ENCODE assay signal across 8 cellular contexts in genomic region chr1:44672956-44673674, GRCh38. TPM values are rescaled to one million over a fixed set of nuclear protein-coding genes. Genes with fewer than 3 reads are reported as not detected.
DNase-seq lines count a peak whose midpoint lies in the region; ATAC-seq, FAIRE-seq and TF ChIP-seq lines count a peak whose summit lies in the region.

No MANE protein-coding gene starts in this region.

- intact Hi-C loops in kidney (cut with DNase I), result no loop called here

- H3K4me1 Mint-ChIP-seq in activated naive CD8-positive, alpha-beta T cell (ENCODE audit: low read depth), result peaks cover 24% of the 10 kb centered on the region

- H3K4me3 Mint-ChIP-seq in activated naive CD8-positive, alpha-beta T cell, result peak overlapping the region; percentile 86

- H3K4me3 ChIP-seq in SK-N-SH (ENCODE audit: low read depth in 2 of 2, low read length in 1 of 2) (peak overlapping the region; percentile 68 to 77), kidney (ENCODE audit: low read length in 2 of 2) (peak overlapping the region; percentile 74 to 91)

- TF ChIP-seq EP300 in SK-N-SH (IDR thresholded peaks at IDR 0.05; ENCODE audit: borderline replicate concordance in 1 of 2, low read depth in 1 of 2, low read length in 1 of 2), result no peak

- no peaks in the 10 kb centered on the region for H3K9me2 ChIP-seq in SK-N-SH

- 90% methylated on average over 14 of the region's 14 CpGs for WGBS in SK-N-SH (ENCODE audit: low lambda C conversion rate)

- peak overlapping the region; percentile 76 to 94 for H3K27ac ChIP-seq in SK-N-SH (ENCODE audit: low read depth in 2 of 2, low read length in 1 of 2)
- peak overlapping the region; percentile 99 for H3K27ac ChIP-seq in kidney (ENCODE audit: low read depth in 2 of 2, low read length in 2 of 2)
- peak overlapping the region; percentile 97 for H3K27ac ChIP-seq in substantia nigra (ENCODE audit: low read depth, low read length, poor library complexity, severe bottlenecking)

- no peaks in the 10 kb centered on the region for H3K36me3 Mint-ChIP-seq in activated naive CD8-positive, alpha-beta T cell

- TF ChIP-seq CTCF in SK-N-SH (IDR thresholded peaks at IDR 0.05) (no peak), kidney (IDR thresholded peaks at IDR 0.05; ENCODE audit: borderline replicate concordance, extremely low read depth, insufficient read depth) (no peak)

- CTCF ChIA-PET in SK-N-SH (lab: Yijun Ruan, JAX), result interaction anchor here (0.7 to 5.9 kb wide), 7 partner anchors 11 to 78 kb away, joined by 3 to 48 read pairs (median 5); no protein-coding TSS in a partner anchor

- DNase-seq in SK-N-SH, result no peak
- peak; percentile 54 for DNase-seq in kidney
- DNase-seq in substantia nigra (lab: John Stamatoyannopoulos, UW), result peak in 1 of 49 donors; percentile 9
- DNase-seq in pons (ENCODE audit: low spot score), result no peak
- DNase-seq in ACHN, result no peak

- in situ Hi-C loops in ACHN (cut with HindIII; ENCODE audit: low pct_ligation_motif_present, low pct_unique_long_range_greater_than_20kb, low sequenced_read_pairs), result no loop called here

- ATAC-seq in SK-N-SH treated with all-trans-retinoic acid at 6 μM for 48 hours, result no peak
- ATAC-seq in HG02840 (IDR thresholded peaks at IDR 0.05; ENCODE audit: low FRiP score, unreplicated experiment), result no peak

- H3K4me1 ChIP-seq in SK-N-SH (ENCODE audit: control insufficient read depth in 1 of 2, insufficient read depth in 2 of 2, low read depth in 1 of 2, low read length in 1 of 2), result peaks cover 7 to 24% of the 10 kb centered on the region in 2 experiments; a peak in 1 of 4 replicates
- H3K4me1 ChIP-seq in kidney (ENCODE audit: control insufficient read depth in 1 of 2, insufficient read depth in 1 of 2, low read depth in 1 of 2, low read length in 2 of 2), result peaks cover 25 to 32% of the 10 kb centered on the region in 2 donors

- H3K79me2 ChIP-seq in SK-N-SH (ENCODE audit: insufficient read depth), result peaks cover 6% of the 10 kb centered on the region; the same call in 1 of the 2 replicates

- no peak for TF ChIP-seq RAD21 in SK-N-SH (IDR thresholded peaks at IDR 0.05; ENCODE audit: low read length)

- peak overlapping the region; percentile 38 for H3K27ac Mint-ChIP-seq in activated naive CD8-positive, alpha-beta T cell

- H2AFZ ChIP-seq in SK-N-SH (ENCODE audit: low read depth), result peak overlapping the region; percentile 96

- peak overlapping the region; percentile 93 for H3K4me2 ChIP-seq in SK-N-SH

- no peaks in the 10 kb centered on the region for H3K9me3 Mint-ChIP-seq in activated naive CD8-positive, alpha-beta T cell (ENCODE audit: low read depth)

- H3K27me3 Mint-ChIP-seq in activated naive CD8-positive, alpha-beta T cell, result no peaks in the 10 kb centered on the region

- H3K36me3 ChIP-seq in SK-N-SH (replicated peaks in 1 of 2; ENCODE audit: control insufficient read depth in 1 of 2, insufficient read depth in 2 of 2, low read length in 1 of 2) (no peaks in the 10 kb centered on the region), kidney (ENCODE audit: control insufficient read depth in 1 of 2, insufficient read depth in 2 of 2, low read length in 2 of 2) (no peaks in the 10 kb centered on the region)

- H3K9ac ChIP-seq in SK-N-SH (peak overlapping the region; percentile 70), kidney (ENCODE audit: low read length in 2 of 2) (peak overlapping the region; percentile 85)

- H3K9me3 ChIP-seq in SK-N-SH (no peaks in the 10 kb centered on the region), kidney (ENCODE audit: control insufficient read depth in 1 of 2, low read length in 2 of 2) (no peaks in the 10 kb centered on the region)

- H3F3A ChIP-seq in SK-N-SH (replicated peaks; ENCODE audit: insufficient read depth), result no peaks in the 10 kb centered on the region

- no peaks in the 10 kb centered on the region for H4K20me1 ChIP-seq in SK-N-SH (ENCODE audit: insufficient read depth)

- no peak for FAIRE-seq in kidney (lab: Jason Lieb, UNC)

- H3K27me3 ChIP-seq in SK-N-SH (ENCODE audit: insufficient read depth), result no peaks in the 10 kb centered on the region

- POLR2A ChIA-PET in SK-N-SH (lab: Yijun Ruan, JAX), result interaction anchor here (1.3 to 1.6 kb wide), 3 partner anchors 13 to 42 kb away, joined by 6 to 8 read pairs (median 7); no protein-coding TSS in a partner anchor

TF ChIP-seq in SK-N-SH, 30 proteins besides CTCF, POLR2A, EP300 and RAD21 (continues in another document):
- TF ChIP-seq, protein P1, sequence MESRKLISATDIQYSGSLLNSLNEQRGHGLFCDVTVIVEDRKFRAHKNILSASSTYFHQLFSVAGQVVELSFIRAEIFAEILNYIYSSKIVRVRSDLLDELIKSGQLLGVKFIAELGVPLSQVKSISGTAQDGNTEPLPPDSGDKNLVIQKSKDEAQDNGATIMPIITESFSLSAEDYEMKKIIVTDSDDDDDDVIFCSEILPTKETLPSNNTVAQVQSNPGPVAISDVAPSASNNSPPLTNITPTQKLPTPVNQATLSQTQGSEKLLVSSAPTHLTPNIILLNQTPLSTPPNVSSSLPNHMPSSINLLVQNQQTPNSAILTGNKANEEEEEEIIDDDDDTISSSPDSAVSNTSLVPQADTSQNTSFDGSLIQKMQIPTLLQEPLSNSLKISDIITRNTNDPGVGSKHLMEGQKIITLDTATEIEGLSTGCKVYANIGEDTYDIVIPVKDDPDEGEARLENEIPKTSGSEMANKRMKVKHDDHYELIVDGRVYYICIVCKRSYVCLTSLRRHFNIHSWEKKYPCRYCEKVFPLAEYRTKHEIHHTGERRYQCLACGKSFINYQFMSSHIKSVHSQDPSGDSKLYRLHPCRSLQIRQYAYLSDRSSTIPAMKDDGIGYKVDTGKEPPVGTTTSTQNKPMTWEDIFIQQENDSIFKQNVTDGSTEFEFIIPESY (IDR thresholded peaks at IDR 0.05; ENCODE audit: borderline replicate concordance, low read depth), result no peak
- TF ChIP-seq CHD2 (IDR thresholded peaks at IDR 0.05; ENCODE audit: low read length, partially characterized antibody) (no peak), GATA2 (CRISPR knock-in tag; IDR thresholded peaks at IDR 0.05) (no peak), RCOR1 (IDR thresholded peaks at IDR 0.05; ENCODE audit: low read length) (no peak), MXI1 (IDR thresholded peaks at IDR 0.05; ENCODE audit: low read depth, low read length) (no peak), FOXJ3 (CRISPR knock-in tag; IDR thresholded peaks at IDR 0.05) (no peak), JUND (IDR thresholded peaks at IDR 0.05) (no peak), YY1 (IDR thresholded peaks at IDR 0.05; ENCODE audit: low read depth) (no peak), RXRA (IDR thresholded peaks at IDR 0.05; ENCODE audit: borderline replicate concordance, low read depth) (no peak), SMC3 (IDR thresholded peaks at IDR 0.05; ENCODE audit: low read depth, low read length) (no peak)
- TF ChIP-seq, protein P2, sequence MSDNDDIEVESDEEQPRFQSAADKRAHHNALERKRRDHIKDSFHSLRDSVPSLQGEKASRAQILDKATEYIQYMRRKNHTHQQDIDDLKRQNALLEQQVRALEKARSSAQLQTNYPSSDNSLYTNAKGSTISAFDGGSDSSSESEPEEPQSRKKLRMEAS (IDR thresholded peaks at IDR 0.05; ENCODE audit: low read depth), result no peak

TF ChIP-seq in SK-N-SH treated with all-trans-retinoic acid at 6 μM for 48 hours, 23 proteins besides CTCF, POLR2A, EP300 and RAD21:
- TF ChIP-seq TOX (CRISPR knock-in tag; IDR thresholded peaks at IDR 0.05; ENCODE audit: borderline replicate concordance), result no peak
- TF ChIP-seq RARB (CRISPR knock-in tag; IDR thresholded peaks at IDR 0.05), result no peak
- TF ChIP-seq, protein P3, sequence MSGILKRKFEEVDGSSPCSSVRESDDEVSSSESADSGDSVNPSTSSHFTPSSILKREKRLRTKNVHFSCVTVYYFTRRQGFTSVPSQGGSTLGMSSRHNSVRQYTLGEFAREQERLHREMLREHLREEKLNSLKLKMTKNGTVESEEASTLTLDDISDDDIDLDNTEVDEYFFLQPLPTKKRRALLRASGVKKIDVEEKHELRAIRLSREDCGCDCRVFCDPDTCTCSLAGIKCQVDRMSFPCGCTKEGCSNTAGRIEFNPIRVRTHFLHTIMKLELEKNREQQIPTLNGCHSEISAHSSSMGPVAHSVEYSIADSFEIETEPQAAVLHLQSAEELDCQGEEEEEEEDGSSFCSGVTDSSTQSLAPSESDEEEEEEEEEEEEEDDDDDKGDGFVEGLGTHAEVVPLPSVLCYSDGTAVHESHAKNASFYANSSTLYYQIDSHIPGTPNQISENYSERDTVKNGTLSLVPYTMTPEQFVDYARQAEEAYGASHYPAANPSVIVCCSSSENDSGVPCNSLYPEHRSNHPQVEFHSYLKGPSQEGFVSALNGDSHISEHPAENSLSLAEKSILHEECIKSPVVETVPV (CRISPR knock-in tag; IDR thresholded peaks at IDR 0.05), result no peak
- no peak for TF ChIP-seq ZNF565 (CRISPR knock-in tag; conservative IDR thresholded peaks at IDR 0.05; ENCODE audit: low read depth)
- TF ChIP-seq SNAI2 (CRISPR knock-in tag; IDR thresholded peaks at IDR 0.05), result no peak
- no peak for TF ChIP-seq GLIS3 (CRISPR knock-in tag; IDR thresholded peaks at IDR 0.05)
- no peak for TF ChIP-seq ZC3H10 (CRISPR knock-in tag; IDR thresholded peaks at IDR 0.05)
- TF ChIP-seq OSR1 (CRISPR knock-in tag; IDR thresholded peaks at IDR 0.05), result no peak
- TF ChIP-seq ARNTL (CRISPR knock-in tag; IDR thresholded peaks at IDR 0.05; ENCODE audit: borderline replicate concordance, low read depth), result no peak
- TF ChIP-seq ZFP3 (CRISPR knock-in tag; IDR thresholded peaks at IDR 0.05), result no peak
- TF ChIP-seq ISL1 (CRISPR knock-in tag; IDR thresholded peaks at IDR 0.05), result no peak
TF ChIP-seq in SK-N-SH treated with all-trans-retinoic acid at 6 μM for 48 hours: peak in this region for 0.

RNA-seq across cellular contexts. Expression of gene TMEM53, which starts 1.2 kb away (rescaled TPM):
- 14.9 and 16.9 TPM in 2 replicates for polyA plus RNA-seq in SK-N-SH (2012; rRNA removed)
- 6.7 and 9.5 TPM in 2 replicates for polyA plus RNA-seq in SK-N-SH (2012; cell fraction: cytosol; rRNA removed)
- polyA plus RNA-seq in SK-N-SH (2012; cell fraction: nucleus; rRNA removed), result 10.4 and 10.6 TPM in 2 replicates
- total RNA-seq in kidney, result 16.4 TPM
- polyA plus RNA-seq in kidney (ENCODE audit: insufficient read depth, low read depth, low replicate concordance), result 45.0 TPM

RNA-seq across cellular contexts. Expression of gene ARMH1, which starts 1.4 kb away (rescaled TPM):
- polyA plus RNA-seq in SK-N-SH (2012; rRNA removed) (6.6 and 10.5 TPM in 2 replicates), kidney (ENCODE audit: insufficient read depth, low read depth, low replicate concordance) (3.4 TPM)
- polyA plus RNA-seq in SK-N-SH (2012; cell fraction: cytosol; rRNA removed), result 1.1 and 1.5 TPM in 2 replicates
- polyA plus RNA-seq in SK-N-SH (2012; cell fraction: nucleus; rRNA removed), result 60.0 and 87.2 TPM in 2 replicates
- 3.9 TPM for total RNA-seq in kidney

RNA-seq across cellular contexts. Expression of gene RNU5D-1, which starts 57.9 kb away (rescaled TPM):
- polyA plus RNA-seq in SK-N-SH (2012; rRNA removed) (not detected in 2 replicates), kidney (ENCODE audit: insufficient read depth, low read depth, low replicate concordance) (not detected)
- not detected in 2 replicates for polyA plus RNA-seq in SK-N-SH (2012; cell fraction: cytosol; rRNA removed)
- not detected in 2 replicates for polyA plus RNA-seq in SK-N-SH (2012; cell fraction: nucleus; rRNA removed)
- total RNA-seq in kidney, result not detected
